ENCODE assay signal across 8 cellular contexts in the genomic region with DNA sequence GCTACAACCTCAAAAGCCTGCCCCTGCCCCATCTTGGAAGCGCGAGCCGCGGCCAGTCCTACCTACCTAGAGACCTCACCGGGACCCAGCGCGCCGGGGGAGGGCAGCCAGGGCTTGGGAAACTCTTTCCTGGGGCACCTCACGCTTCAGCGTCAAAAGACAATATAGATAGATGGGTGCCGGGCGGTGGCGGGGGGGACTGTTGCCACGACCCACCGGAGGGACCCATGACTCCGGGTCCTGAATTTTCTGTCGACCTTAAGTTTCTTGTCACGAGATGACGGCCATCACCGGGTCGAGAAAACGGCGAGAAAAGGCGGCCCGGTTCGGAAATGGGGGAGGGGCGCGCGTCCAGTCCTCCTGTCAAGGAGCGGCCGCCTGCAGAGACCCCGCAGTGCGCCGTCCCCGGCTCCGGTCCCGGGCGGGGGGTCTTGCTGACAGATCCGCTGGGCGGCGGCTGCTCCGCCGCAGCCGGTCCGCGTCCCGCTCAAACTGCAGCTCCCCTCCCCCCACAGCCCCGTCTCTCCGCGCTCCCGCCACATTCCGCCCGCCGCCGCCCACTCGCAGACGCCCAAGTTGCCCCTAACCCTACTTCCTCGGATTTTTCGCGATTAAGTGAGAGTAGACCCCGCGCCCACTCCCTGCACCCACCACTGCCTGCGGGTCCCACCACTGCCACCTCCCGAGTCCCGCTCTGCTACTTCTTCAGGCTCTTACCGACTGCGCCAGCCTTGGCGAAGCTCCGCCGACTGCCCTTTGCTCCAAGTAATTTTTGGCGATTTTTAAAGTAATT.
DNase-seq lines count a peak whose midpoint lies in the region; ATAC-seq and TF ChIP-seq lines count a peak whose summit lies in the region.

No MANE protein-coding gene starts in this region.

- H3K9me3 Mint-ChIP-seq in activated B cell treated with CpG ODN at 0.5 μM for 24 hours (no peaks in the 10 kb centered on the region), chondrocyte (ENCODE audit: low read depth) (no peaks in the 10 kb centered on the region)

- peak; percentile 10 for DNase-seq in HuH-7 (ENCODE audit: low spot score)
- DNase-seq in activated B cell treated with CpG ODN at 0.5 μM for 24 hours, result peak; percentile 55
- DNase-seq in chondrocyte (ENCODE audit: low spot score), result peak; percentile 90
- peak; percentile 18 to 58 (median 22) for DNase-seq in stimulated activated CD4-positive, alpha-beta T cell treated with anti-CD3 and anti-CD28 coated beads, TNF-alpha, amount 100 ng/mL, for 24 hours (ENCODE audit: low read depth in 3 of 3)

- H3K4me2 ChIP-seq in BLaER1, result peak overlapping the region; percentile 89

- H3K36me3 ChIP-seq in BLaER1 (peaks cover 5% of the 10 kb centered on the region; the same call in 1 of the 2 replicates), liver (ENCODE audit: control insufficient read depth in 4 of 4, insufficient read depth in 3 of 4, low read depth in 1 of 4, low read length in 3 of 4) (peaks cover 0 to 1% (median 0%) of the 10 kb centered on the region in 4 donors)

- H3K27ac ChIP-seq in BLaER1 (peak overlapping the region; percentile 96), liver (ENCODE audit: low read depth in 1 of 2, low read length in 2 of 2) (peak overlapping the region; percentile 81 to 84)

- peak overlapping the region; percentile 97 for H3K9ac ChIP-seq in BLaER1
- H3K9ac ChIP-seq in liver (ENCODE audit: low read depth in 1 of 2, low read length in 2 of 2), result peak overlapping the region; percentile 59 to 68

- H3K36me3 Mint-ChIP-seq in activated B cell treated with CpG ODN at 0.5 μM for 24 hours (ENCODE audit: low read depth) (peaks cover 33% of the 10 kb centered on the region), chondrocyte (ENCODE audit: low read depth) (peaks cover 3% of the 10 kb centered on the region)

- H3K4me3 ChIP-seq in BLaER1 (peak overlapping the region; percentile 89), liver (ENCODE audit: low read depth in 1 of 3, low read length in 3 of 3) (peak overlapping the region; percentile 67 to 93 (median 93))

- H3K9me3 ChIP-seq in BLaER1, result no peaks in the 10 kb centered on the region
- no peaks in the 10 kb centered on the region for H3K9me3 ChIP-seq in liver (ENCODE audit: control insufficient read depth in 4 of 4, low read length in 3 of 4)

- peak; percentile 18 for ATAC-seq in GM19455 (IDR thresholded peaks at IDR 0.05; ENCODE audit: unreplicated experiment)
- peak; percentile 15 for ATAC-seq in activated B cell treated with CpG ODN at 0.5 μM for 24 hours (ENCODE audit: low read depth)
- ATAC-seq in GM19467 (IDR thresholded peaks at IDR 0.05; ENCODE audit: unreplicated experiment), result no peak

- H3K4me3 Mint-ChIP-seq in activated B cell treated with CpG ODN at 0.5 μM for 24 hours (peak overlapping the region; percentile 100), chondrocyte (ENCODE audit: unreplicated experiment) (peak overlapping the region; percentile 100)

- H4K20me1 ChIP-seq in BLaER1, result peaks cover 95% of the 10 kb centered on the region

- H3K4me1 ChIP-seq in BLaER1, result peaks cover 57% of the 10 kb centered on the region
- H3K4me1 ChIP-seq in liver (ENCODE audit: control insufficient read depth in 4 of 4, insufficient read depth in 4 of 4, low read length in 3 of 4), result peaks cover 0 to 31% (median 16%) of the 10 kb centered on the region in 4 donors

- TF ChIP-seq CTCF in activated B cell treated with CpG ODN at 0.5 μM for 24 hours (IDR thresholded peaks at IDR 0.05) (no peak), chondrocyte (IDR thresholded peaks at IDR 0.05) (peak; percentile 65), liver (IDR thresholded peaks at IDR 0.05; ENCODE audit: low read depth, low read length, missing input control) (no peak)

- no peaks in the 10 kb centered on the region for H3K27me3 Mint-ChIP-seq in activated B cell treated with CpG ODN at 0.5 μM for 24 hours
- H3K27me3 Mint-ChIP-seq in chondrocyte (ENCODE audit: low read depth), result no peaks in the 10 kb centered on the region

- intact Hi-C loops in activated B cell treated with CpG ODN at 0.5 μM for 24 hours (cut with micrococcal nuclease), result loop anchor here (1.0 to 10.0 kb wide), 4 partner anchors 105 to 993 kb away; no protein-coding TSS in a partner anchor

- CTCF ChIA-PET in activated B cell treated with CpG ODN at 0.5 μM for 24 hours (lab: Charles Lee), result interaction anchor here (0.9 to 6.5 kb wide), 12 partner anchors 44 to 988 kb away, joined by 3 to 42 read pairs (median 4); a partner anchor contains a TSS

- POLR2A ChIA-PET in activated B cell treated with CpG ODN at 0.5 μM for 24 hours (lab: Charles Lee), result interaction anchor here (0.5 to 27.6 kb wide), 46 partner anchors 8 to 1371 kb away, joined by 3 to 1044 read pairs (median 5); a partner anchor contains a TSS

- peak overlapping the region; percentile 100 for H3K27ac Mint-ChIP-seq in activated B cell treated with CpG ODN at 0.5 μM for 24 hours
- peak overlapping the region; percentile 100 for H3K27ac Mint-ChIP-seq in chondrocyte (ENCODE audit: unreplicated experiment)

- under 1% methylated on average over 71 of the region's 71 CpGs for WGBS in liver

- TF ChIP-seq RAD21 in liver (IDR thresholded peaks at IDR 0.05), result no peak

- peaks cover 62% of the 10 kb centered on the region for H3K4me1 Mint-ChIP-seq in activated B cell treated with CpG ODN at 0.5 μM for 24 hours
- peaks cover 54% of the 10 kb centered on the region for H3K4me1 Mint-ChIP-seq in chondrocyte (ENCODE audit: low read depth)

- no peaks in the 10 kb centered on the region for H3K27me3 ChIP-seq in BLaER1
- H3K27me3 ChIP-seq in liver (ENCODE audit: control insufficient read depth in 4 of 4, insufficient read depth in 4 of 4, low read length in 3 of 4), result no peaks in the 10 kb centered on the region

TF ChIP-seq in liver, 16 proteins besides CTCF, POLR2A, EP300 and RAD21:
- TF ChIP-seq FOXA2 (IDR thresholded peaks at IDR 0.05), result no peak
- TF ChIP-seq GABPA (IDR thresholded peaks at IDR 0.05 in 1 of 2, conservative IDR thresholded peaks at IDR 0.05 in 1 of 2), result no peak
- no peak for TF ChIP-seq JUND (IDR thresholded peaks at IDR 0.05)
- no peak for TF ChIP-seq RXRA (IDR thresholded peaks at IDR 0.05)
- TF ChIP-seq EGR1 (IDR thresholded peaks at IDR 0.05; ENCODE audit: low read depth in 2 of 2), result no peak
- no peak for TF ChIP-seq YY1 (IDR thresholded peaks at IDR 0.05)
- no peak for TF ChIP-seq TAF1 (conservative IDR thresholded peaks at IDR 0.05)
- no peak for TF ChIP-seq SP1 (IDR thresholded peaks at IDR 0.05)
- TF ChIP-seq HNF4A (conservative IDR thresholded peaks at IDR 0.05), result no peak
- no peak for TF ChIP-seq HNF4G (IDR thresholded peaks at IDR 0.05)
- TF ChIP-seq, protein P1, sequence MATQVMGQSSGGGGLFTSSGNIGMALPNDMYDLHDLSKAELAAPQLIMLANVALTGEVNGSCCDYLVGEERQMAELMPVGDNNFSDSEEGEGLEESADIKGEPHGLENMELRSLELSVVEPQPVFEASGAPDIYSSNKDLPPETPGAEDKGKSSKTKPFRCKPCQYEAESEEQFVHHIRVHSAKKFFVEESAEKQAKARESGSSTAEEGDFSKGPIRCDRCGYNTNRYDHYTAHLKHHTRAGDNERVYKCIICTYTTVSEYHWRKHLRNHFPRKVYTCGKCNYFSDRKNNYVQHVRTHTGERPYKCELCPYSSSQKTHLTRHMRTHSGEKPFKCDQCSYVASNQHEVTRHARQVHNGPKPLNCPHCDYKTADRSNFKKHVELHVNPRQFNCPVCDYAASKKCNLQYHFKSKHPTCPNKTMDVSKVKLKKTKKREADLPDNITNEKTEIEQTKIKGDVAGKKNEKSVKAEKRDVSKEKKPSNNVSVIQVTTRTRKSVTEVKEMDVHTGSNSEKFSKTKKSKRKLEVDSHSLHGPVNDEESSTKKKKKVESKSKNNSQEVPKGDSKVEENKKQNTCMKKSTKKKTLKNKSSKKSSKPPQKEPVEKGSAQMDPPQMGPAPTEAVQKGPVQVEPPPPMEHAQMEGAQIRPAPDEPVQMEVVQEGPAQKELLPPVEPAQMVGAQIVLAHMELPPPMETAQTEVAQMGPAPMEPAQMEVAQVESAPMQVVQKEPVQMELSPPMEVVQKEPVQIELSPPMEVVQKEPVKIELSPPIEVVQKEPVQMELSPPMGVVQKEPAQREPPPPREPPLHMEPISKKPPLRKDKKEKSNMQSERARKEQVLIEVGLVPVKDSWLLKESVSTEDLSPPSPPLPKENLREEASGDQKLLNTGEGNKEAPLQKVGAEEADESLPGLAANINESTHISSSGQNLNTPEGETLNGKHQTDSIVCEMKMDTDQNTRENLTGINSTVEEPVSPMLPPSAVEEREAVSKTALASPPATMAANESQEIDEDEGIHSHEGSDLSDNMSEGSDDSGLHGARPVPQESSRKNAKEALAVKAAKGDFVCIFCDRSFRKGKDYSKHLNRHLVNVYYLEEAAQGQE (IDR thresholded peaks at IDR 0.05), result no peak
- TF ChIP-seq, protein P2, sequence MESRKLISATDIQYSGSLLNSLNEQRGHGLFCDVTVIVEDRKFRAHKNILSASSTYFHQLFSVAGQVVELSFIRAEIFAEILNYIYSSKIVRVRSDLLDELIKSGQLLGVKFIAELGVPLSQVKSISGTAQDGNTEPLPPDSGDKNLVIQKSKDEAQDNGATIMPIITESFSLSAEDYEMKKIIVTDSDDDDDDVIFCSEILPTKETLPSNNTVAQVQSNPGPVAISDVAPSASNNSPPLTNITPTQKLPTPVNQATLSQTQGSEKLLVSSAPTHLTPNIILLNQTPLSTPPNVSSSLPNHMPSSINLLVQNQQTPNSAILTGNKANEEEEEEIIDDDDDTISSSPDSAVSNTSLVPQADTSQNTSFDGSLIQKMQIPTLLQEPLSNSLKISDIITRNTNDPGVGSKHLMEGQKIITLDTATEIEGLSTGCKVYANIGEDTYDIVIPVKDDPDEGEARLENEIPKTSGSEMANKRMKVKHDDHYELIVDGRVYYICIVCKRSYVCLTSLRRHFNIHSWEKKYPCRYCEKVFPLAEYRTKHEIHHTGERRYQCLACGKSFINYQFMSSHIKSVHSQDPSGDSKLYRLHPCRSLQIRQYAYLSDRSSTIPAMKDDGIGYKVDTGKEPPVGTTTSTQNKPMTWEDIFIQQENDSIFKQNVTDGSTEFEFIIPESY (IDR thresholded peaks at IDR 0.05), result no peak
- no peak for TF ChIP-seq NR2F2 (IDR thresholded peaks at IDR 0.05)
- TF ChIP-seq, protein P3, sequence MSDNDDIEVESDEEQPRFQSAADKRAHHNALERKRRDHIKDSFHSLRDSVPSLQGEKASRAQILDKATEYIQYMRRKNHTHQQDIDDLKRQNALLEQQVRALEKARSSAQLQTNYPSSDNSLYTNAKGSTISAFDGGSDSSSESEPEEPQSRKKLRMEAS (IDR thresholded peaks at IDR 0.05), result no peak
- TF ChIP-seq, protein P4, sequence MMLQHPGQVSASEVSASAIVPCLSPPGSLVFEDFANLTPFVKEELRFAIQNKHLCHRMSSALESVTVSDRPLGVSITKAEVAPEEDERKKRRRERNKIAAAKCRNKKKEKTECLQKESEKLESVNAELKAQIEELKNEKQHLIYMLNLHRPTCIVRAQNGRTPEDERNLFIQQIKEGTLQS (IDR thresholded peaks at IDR 0.05), result no peak
- TF ChIP-seq FOXA1 (IDR thresholded peaks at IDR 0.05), result no peak

Comparison
In these comparisons a context has a peak if more than half of its experiments do, and no peak if none do; other contexts are left out.
1. DNase-seq: peak in every context shown above with its lines; median percentile 90 in chondrocyte; 55 in activated B cell treated with CpG ODN at 0.5 μM for 24 hours; 22 in stimulated activated CD4-positive, alpha-beta T cell treated with anti-CD3 and anti-CD28 coated beads, TNF-alpha, amount 100 ng/mL, for 24 hours; 10 in HuH-7.